In the genomic region with DNA sequence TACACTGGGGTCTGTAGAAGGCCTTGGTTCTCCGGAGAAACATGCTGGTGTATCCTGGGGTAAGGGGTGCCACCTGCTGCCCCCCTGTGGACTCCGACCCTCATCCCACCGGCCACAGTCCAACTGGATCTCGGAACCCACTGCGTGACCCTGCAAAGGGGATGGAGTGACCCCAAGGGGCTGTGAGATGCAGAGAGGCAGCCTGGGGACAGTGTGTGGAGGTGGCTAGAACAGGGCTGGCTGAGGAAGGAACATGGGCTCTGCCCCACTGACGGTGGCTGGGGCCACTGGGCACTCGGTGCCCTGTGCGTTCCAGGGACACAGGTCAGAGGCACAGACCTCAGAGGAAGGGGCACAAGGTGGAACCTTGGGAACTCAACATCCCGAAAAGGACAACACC, we compare ENCODE assay signal across 10 cellular contexts. TPM values are rescaled to one million over a fixed set of nuclear protein-coding genes. Genes with fewer than 3 reads are reported as not detected.
DNase-seq lines count a peak whose midpoint lies in the region; ATAC-seq, FAIRE-seq and TF ChIP-seq lines count a peak whose summit lies in the region.
"Had no signal": no experiment of that assay in that cellular context is flagged by ENCODE, and none has a peak within 500 bp of the region (broad histone marks: within the 10 kb centered on the region; RNA-seq: fewer than 3 reads in every experiment).

No MANE protein-coding gene starts in this region.

- no peaks in the 10 kb centered on the region for H3K36me3 Mint-ChIP-seq in activated CD4-positive, alpha-beta T cell treated with anti-CD3 and anti-CD28 coated beads for 36 hours (ENCODE audit: low read depth)
- no peaks in the 10 kb centered on the region for H3K36me3 Mint-ChIP-seq in activated naive CD8-positive, alpha-beta T cell treated with anti-CD3 and anti-CD28 coated beads, Interleukin-2, amount 10 ng/mL, durations not matched to agents 7 days and 5 days

- H3K27me3 Mint-ChIP-seq in activated CD4-positive, alpha-beta T cell treated with anti-CD3 and anti-CD28 coated beads for 36 hours = peaks cover 2% of the 10 kb centered on the region
- no peaks in the 10 kb centered on the region for H3K27me3 Mint-ChIP-seq in activated naive CD8-positive, alpha-beta T cell treated with anti-CD3 and anti-CD28 coated beads, Interleukin-2, amount 10 ng/mL, durations not matched to agents 7 days and 5 days

- CTCF ChIA-PET in activated CD4-positive, alpha-beta T cell treated with anti-CD3 and anti-CD28 coated beads for 36 hours (lab: Charles Lee) = interaction anchor here (0.8 to 1.3 kb wide), 2 partner anchors 17 to 123 kb away, joined by 3 read pairs; no protein-coding TSS in a partner anchor

- TF ChIP-seq CTCF in kidney (IDR thresholded peaks at IDR 0.05; ENCODE audit: borderline replicate concordance, extremely low read depth, insufficient read depth) = no peak

- no peaks in the 10 kb centered on the region for H3K9me3 Mint-ChIP-seq in activated CD4-positive, alpha-beta T cell treated with anti-CD3 and anti-CD28 coated beads for 36 hours (ENCODE audit: low read depth)
- no peaks in the 10 kb centered on the region for H3K9me3 Mint-ChIP-seq in activated naive CD8-positive, alpha-beta T cell treated with anti-CD3 and anti-CD28 coated beads, Interleukin-2, amount 10 ng/mL, durations not matched to agents 7 days and 5 days

- intact Hi-C loops in activated CD4-positive, alpha-beta T cell treated with anti-CD3 and anti-CD28 coated beads for 36 hours (cut with DNase I, micrococcal nuclease) = loop anchor here in 1 of 2 experiments (5.0 kb wide), 1 partner anchor 185 kb away; the partner anchor contains the start of gene CAMSAP1
- intact Hi-C loops in kidney (cut with DNase I) = no loop called here

- peak overlapping the region; percentile 58 for H3K27ac Mint-ChIP-seq in activated CD4-positive, alpha-beta T cell treated with anti-CD3 and anti-CD28 coated beads for 36 hours
- H3K27ac Mint-ChIP-seq in activated naive CD8-positive, alpha-beta T cell treated with anti-CD3 and anti-CD28 coated beads, Interleukin-2, amount 10 ng/mL, durations not matched to agents 7 days and 5 days = no peak overlapping the region

- ATAC-seq in activated CD4-positive, alpha-beta T cell treated with anti-CD3 and anti-CD28 coated beads for 36 hours = no peak
- no peak for ATAC-seq in activated naive CD8-positive, alpha-beta T cell treated with anti-CD3 and anti-CD28 coated beads, Interleukin-2, amount 10 ng/mL, durations not matched to agents 7 days and 5 days (ENCODE audit: low read depth)
- no peak for ATAC-seq in GM19467 (IDR thresholded peaks at IDR 0.05; ENCODE audit: unreplicated experiment)

- no peaks in the 10 kb centered on the region for H3K9me3 ChIP-seq in kidney (ENCODE audit: control insufficient read depth in 1 of 2, low read length in 2 of 2)

- peaks cover 6% of the 10 kb centered on the region for H3K4me1 Mint-ChIP-seq in activated CD4-positive, alpha-beta T cell treated with anti-CD3 and anti-CD28 coated beads for 36 hours
- H3K4me1 Mint-ChIP-seq in activated naive CD8-positive, alpha-beta T cell treated with anti-CD3 and anti-CD28 coated beads, Interleukin-2, amount 10 ng/mL, durations not matched to agents 7 days and 5 days = no peaks in the 10 kb centered on the region

- H3K36me3 ChIP-seq in kidney (ENCODE audit: control insufficient read depth in 1 of 2, insufficient read depth in 2 of 2, low read length in 2 of 2) = peaks cover 0 to 3% of the 10 kb centered on the region in 2 donors

- no peak for FAIRE-seq in kidney (lab: Jason Lieb, UNC)

- DNase-seq in activated CD4-positive, alpha-beta T cell treated with anti-CD3 and anti-CD28 coated beads for 36 hours = no peak
- DNase-seq in activated CD4-positive, alpha-beta T cell treated with anti-CD3 and anti-CD28 coated beads, Interleukin-2, amount 50 U/mL, for 1 hour = no peak
- no peak for DNase-seq in activated naive CD8-positive, alpha-beta T cell treated with anti-CD3 and anti-CD28 coated beads, Interleukin-2, amount 10 ng/mL, durations not matched to agents 7 days and 5 days
- peak; percentile 66 for DNase-seq in kidney
- no peak for DNase-seq in substantia nigra (lab: John Stamatoyannopoulos, UW)
- no peak for DNase-seq in NK-92 treated with Interleukin-12 subunit alpha and Interleukin-12 subunit beta, amount 100 ng/mL, for 24 hours (lab: John Stamatoyannopoulos, UW)
- DNase-seq in islet precursor cell = no peak
- DNase-seq: NCI-H345, T-helper 9 cell had no signal

- H3K4me3 Mint-ChIP-seq in activated CD4-positive, alpha-beta T cell treated with anti-CD3 and anti-CD28 coated beads for 36 hours = peak overlapping the region; percentile 25
- H3K4me3 Mint-ChIP-seq in activated naive CD8-positive, alpha-beta T cell treated with anti-CD3 and anti-CD28 coated beads, Interleukin-2, amount 10 ng/mL, durations not matched to agents 7 days and 5 days = peak overlapping the region; percentile 20

- H3K4me3 ChIP-seq in kidney (ENCODE audit: low read length in 2 of 2) = peak overlapping the region in 1 of 2 donors; percentile 65

- H3K4me1 ChIP-seq in kidney (ENCODE audit: control insufficient read depth in 1 of 2, insufficient read depth in 1 of 2, low read depth in 1 of 2, low read length in 2 of 2) = peaks cover 26 to 35% of the 10 kb centered on the region in 2 donors

- H3K9ac ChIP-seq in kidney (ENCODE audit: low read length in 2 of 2) = peak overlapping the region in 1 of 2 donors; percentile 71

- POLR2A ChIA-PET in activated CD4-positive, alpha-beta T cell treated with anti-CD3 and anti-CD28 coated beads for 36 hours (lab: Charles Lee) = no interaction called here
- POLR2A ChIA-PET in activated naive CD8-positive, alpha-beta T cell treated with anti-CD3 and anti-CD28 coated beads, Interleukin-2, amount 10 ng/mL, durations not matched to agents 7 days and 5 days (lab: Charles Lee) = interaction anchor here (2.1 to 10.0 kb wide), 2 partner anchors 17 to 25 kb away, joined by 17 to 164 read pairs; no protein-coding TSS in a partner anchor

- peak overlapping the region in 1 of 2 donors; percentile 22 for H3K27ac ChIP-seq in kidney (ENCODE audit: low read depth in 2 of 2, low read length in 2 of 2)
- H3K27ac ChIP-seq in substantia nigra (ENCODE audit: low read depth, low read length, poor library complexity, severe bottlenecking) = peak overlapping the region; percentile 74

RNA-seq across cellular contexts. Expression of gene NACC2, which starts 2.3 kb away (rescaled TPM):
- total RNA-seq in activated CD4-positive, alpha-beta T cell treated with anti-CD3 and anti-CD28 coated beads for 36 hours = 1 to 10 TPM; 4.2 to 5.2 TPM
- total RNA-seq in activated naive CD8-positive, alpha-beta T cell treated with anti-CD3 and anti-CD28 coated beads, Interleukin-2, amount 10 ng/mL, durations not matched to agents 7 days and 5 days = 10 to 100 TPM; 10.5 to 11.2 TPM
- total RNA-seq in kidney = 30.9 TPM
- polyA plus RNA-seq in kidney (ENCODE audit: insufficient read depth, low read depth, low replicate concordance) = 7.1 TPM

RNA-seq across cellular contexts. Expression of gene TMEM250, which starts 25.9 kb away (rescaled TPM):
- total RNA-seq in activated CD4-positive, alpha-beta T cell treated with anti-CD3 and anti-CD28 coated beads for 36 hours = 10 to 100 TPM; 25.4 to 28.8 TPM
- 10 to 100 TPM; 45.3 to 45.9 TPM for total RNA-seq in activated naive CD8-positive, alpha-beta T cell treated with anti-CD3 and anti-CD28 coated beads, Interleukin-2, amount 10 ng/mL, durations not matched to agents 7 days and 5 days
- 33.1 TPM for total RNA-seq in kidney
- polyA plus RNA-seq in kidney (ENCODE audit: insufficient read depth, low read depth, low replicate concordance) = 22.2 TPM
